8 cellular contexts compared by ENCODE assay signal in the genomic region with DNA sequence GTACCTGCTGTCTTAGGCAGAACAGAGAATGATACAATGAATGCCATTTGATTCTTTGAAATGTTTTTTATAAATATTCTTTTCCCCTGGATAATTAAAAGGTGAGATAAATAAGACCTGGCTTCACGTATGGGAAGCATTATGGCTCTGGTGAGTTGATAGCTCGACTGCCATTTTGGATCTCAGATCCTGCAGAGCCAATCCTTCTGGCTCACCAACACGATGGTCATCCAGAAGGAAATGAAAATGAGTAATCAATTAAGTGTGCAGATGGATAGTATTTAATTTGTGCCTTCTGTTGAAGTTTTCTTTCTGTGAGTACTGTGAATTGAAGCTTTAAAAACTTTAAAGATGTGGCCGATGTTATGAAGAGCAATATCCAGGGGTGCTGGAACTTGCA. TPM values are rescaled to one million over a fixed set of nuclear protein-coding genes. Genes with fewer than 3 reads are reported as not detected.
DNase-seq lines count a peak whose midpoint lies in the region; ATAC-seq, FAIRE-seq and TF ChIP-seq lines count a peak whose summit lies in the region.

No MANE protein-coding gene starts in this region.

- TF ChIP-seq CTCF in right lobe of liver (IDR thresholded peaks at IDR 0.05) = no peak

- no peak overlapping the region for H3K4me3 ChIP-seq in right lobe of liver

- H3K4me1 Mint-ChIP-seq in stimulated activated naive CD8-positive, alpha-beta T cell treated with anti-CD3 and anti-CD28 coated beads, Interleukin-15, Interleukin-2, amounts not matched to agents 100 ng/mL and 50 ng/mL, for 24 hours (ENCODE audit: low read depth) = peaks cover 80% of the 10 kb centered on the region
- H3K4me1 Mint-ChIP-seq in activated naive CD8-positive, alpha-beta T cell treated with anti-CD3 and anti-CD28 coated beads, Interleukin-2, amount 50 U/mL, for 24 hours = peaks cover 78% of the 10 kb centered on the region

- H3K9me3 Mint-ChIP-seq in stimulated activated naive CD8-positive, alpha-beta T cell treated with anti-CD3 and anti-CD28 coated beads, Interleukin-15, Interleukin-2, amounts not matched to agents 100 ng/mL and 50 ng/mL, for 24 hours = no peaks in the 10 kb centered on the region
- H3K9me3 Mint-ChIP-seq in activated naive CD8-positive, alpha-beta T cell treated with anti-CD3 and anti-CD28 coated beads, Interleukin-2, amount 50 U/mL, for 24 hours = no peaks in the 10 kb centered on the region

- 44% methylated on average over 4 of the region's 4 CpGs for WGBS in right lobe of liver (ENCODE audit: insufficient coverage, low coverage, low lambda C conversion rate, missing lambda C conversion rate)

- peak overlapping the region; percentile 73 for H3K27ac Mint-ChIP-seq in stimulated activated naive CD8-positive, alpha-beta T cell treated with anti-CD3 and anti-CD28 coated beads, Interleukin-15, Interleukin-2, amounts not matched to agents 100 ng/mL and 50 ng/mL, for 24 hours
- peak overlapping the region; percentile 92 for H3K27ac Mint-ChIP-seq in activated naive CD8-positive, alpha-beta T cell treated with anti-CD3 and anti-CD28 coated beads, Interleukin-2, amount 50 U/mL, for 24 hours

- no peak for DNase-seq in stimulated activated naive CD8-positive, alpha-beta T cell treated with anti-CD3 and anti-CD28 coated beads, Interleukin-15, Interleukin-2, amounts not matched to agents 100 U/mL and 50 U/mL, for 24 hours
- no peak for DNase-seq in activated naive CD8-positive, alpha-beta T cell treated with anti-CD3 and anti-CD28 coated beads, Interleukin-2, amount 50 U/mL, for 24 hours
- DNase-seq in right lobe of liver = no peak
- no peak for DNase-seq in NAMALWA (ENCODE audit: low spot score)
- DNase-seq in DMS153 treated with DMSO at 0.1 percent for 48 hours (lab: John Stamatoyannopoulos, UW; ENCODE audit: unreplicated experiment) = no peak
- DNase-seq in frontal cortex (ENCODE audit: low spot score in 2 of 2) = no peak

- peak overlapping the region; percentile 87 for H3K4me3 Mint-ChIP-seq in stimulated activated naive CD8-positive, alpha-beta T cell treated with anti-CD3 and anti-CD28 coated beads, Interleukin-15, Interleukin-2, amounts not matched to agents 100 ng/mL and 50 ng/mL, for 24 hours
- peak overlapping the region; percentile 90 for H3K4me3 Mint-ChIP-seq in activated naive CD8-positive, alpha-beta T cell treated with anti-CD3 and anti-CD28 coated beads, Interleukin-2, amount 50 U/mL, for 24 hours

- TF ChIP-seq POLR2A in right lobe of liver (IDR thresholded peaks at IDR 0.05) = no peak

- H3K36me3 ChIP-seq in right lobe of liver = no peaks in the 10 kb centered on the region

- H3K36me3 Mint-ChIP-seq in stimulated activated naive CD8-positive, alpha-beta T cell treated with anti-CD3 and anti-CD28 coated beads, Interleukin-15, Interleukin-2, amounts not matched to agents 100 ng/mL and 50 ng/mL, for 24 hours (ENCODE audit: low read depth) = no peaks in the 10 kb centered on the region
- H3K36me3 Mint-ChIP-seq in activated naive CD8-positive, alpha-beta T cell treated with anti-CD3 and anti-CD28 coated beads, Interleukin-2, amount 50 U/mL, for 24 hours (ENCODE audit: low read depth) = no peaks in the 10 kb centered on the region

- no peak for ATAC-seq in stimulated activated naive CD8-positive, alpha-beta T cell treated with anti-CD3 and anti-CD28 coated beads, Interleukin-15, Interleukin-2, amounts not matched to agents 100 U/mL and 50 U/mL, for 24 hours
- no peak for ATAC-seq in activated naive CD8-positive, alpha-beta T cell treated with anti-CD3 and anti-CD28 coated beads, Interleukin-2, amount 50 U/mL, for 24 hours
- ATAC-seq in right lobe of liver = no peak
- ATAC-seq in GM19452 (IDR thresholded peaks at IDR 0.05; ENCODE audit: unreplicated experiment) = no peak

- intact Hi-C loops in right lobe of liver (cut with DNase I) = loop anchor here (5.0 to 10.0 kb wide), 2 partner anchors 82 to 94 kb away; no protein-coding TSS in a partner anchor

- peak overlapping the region in 2 of 3 donors; percentile 89 to 92 for H3K27ac ChIP-seq in right lobe of liver

- H3K9me3 ChIP-seq in right lobe of liver = no peaks in the 10 kb centered on the region

- FAIRE-seq in frontal cortex (lab: Jason Lieb, UNC) = no peak

- H3K27me3 Mint-ChIP-seq in stimulated activated naive CD8-positive, alpha-beta T cell treated with anti-CD3 and anti-CD28 coated beads, Interleukin-15, Interleukin-2, amounts not matched to agents 100 ng/mL and 50 ng/mL, for 24 hours = no peaks in the 10 kb centered on the region
- H3K27me3 Mint-ChIP-seq in activated naive CD8-positive, alpha-beta T cell treated with anti-CD3 and anti-CD28 coated beads, Interleukin-2, amount 50 U/mL, for 24 hours = no peaks in the 10 kb centered on the region

- peaks cover 0 to 72% (median 35%) of the 10 kb centered on the region in 4 donors for H3K4me1 ChIP-seq in right lobe of liver

- H3K27me3 ChIP-seq in right lobe of liver = no peaks in the 10 kb centered on the region

RNA-seq across cellular contexts. Expression of a gene that starts 2.7 kb away (rescaled TPM):
- 10 to 100 TPM; 13.0 to 27.1 (median 22.7) TPM for total RNA-seq in right lobe of liver
- 29.3 TPM for total RNA-seq in frontal cortex
